19 cellular contexts compared by ENCODE assay signal in the genomic region with DNA sequence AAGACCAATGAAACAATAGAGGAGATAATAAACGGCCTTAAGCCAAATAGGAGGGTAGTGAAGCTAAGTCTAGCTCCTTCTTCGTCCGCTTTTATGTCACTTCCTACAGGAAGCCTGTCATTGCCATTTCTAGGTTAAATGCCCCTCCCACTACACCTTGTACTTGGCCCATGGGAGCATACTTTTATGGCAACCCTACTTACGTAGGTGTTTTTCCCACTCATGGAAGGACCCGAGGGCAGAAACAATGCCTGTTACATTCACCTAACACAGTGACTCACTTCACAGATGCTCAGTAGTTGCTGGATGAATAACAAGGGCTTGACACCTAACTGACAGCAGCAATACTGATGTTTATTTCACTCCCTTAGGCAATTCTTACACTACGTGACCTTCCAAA. TPM values are rescaled to one million over a fixed set of nuclear protein-coding genes. Genes with fewer than 3 reads are reported as not detected.
DNase-seq lines count a peak whose midpoint lies in the region; ATAC-seq lines count a peak whose summit lies in the region.
"Had no signal": no experiment of that assay in that cellular context is flagged by ENCODE, and none has a peak within 500 bp of the region (broad histone marks: within the 10 kb centered on the region; RNA-seq: fewer than 3 reads in every experiment).

No MANE protein-coding gene starts in this region.

- H3K9me3 Mint-ChIP-seq in T-cell = no peaks in the 10 kb centered on the region
- H3K9me3 Mint-ChIP-seq: central memory CD8-positive, alpha-beta T cell had no signal

- H3K9me3 ChIP-seq in T-helper 17 cell (ENCODE audit: control insufficient read depth, low read length, poor library complexity, severe bottlenecking) = no peaks in the 10 kb centered on the region

- no peaks in the 10 kb centered on the region for H3K4me1 Mint-ChIP-seq in T-cell
- H3K4me1 Mint-ChIP-seq in T-helper 17 cell = no peaks in the 10 kb centered on the region
- H3K4me1 Mint-ChIP-seq: central memory CD8-positive, alpha-beta T cell had no signal

- POLR2A ChIA-PET in T-cell (lab: Charles Lee) = no interaction called here

- CTCF ChIA-PET in T-cell (lab: Charles Lee) = interaction anchor here in 1 of 2 donors (0.6 kb wide), 1 partner anchor 112 kb away, joined by 3 read pairs; no protein-coding TSS in a partner anchor

- no peak overlapping the region for H3K27ac Mint-ChIP-seq in T-cell
- H3K27ac Mint-ChIP-seq in T-helper 17 cell = no peak overlapping the region
- H3K27ac Mint-ChIP-seq: activated CD8-positive, alpha-beta memory T cell treated with anti-CD3 and anti-CD28 coated beads, Interleukin-2, amount 10 ng/mL, durations not matched to agents 7 days and 5 days; progenitor cell of endocrine pancreas had no signal

- no peaks in the 10 kb centered on the region for H3K27me3 Mint-ChIP-seq in T-cell
- peaks cover 9% of the 10 kb centered on the region for H3K27me3 Mint-ChIP-seq in T-helper 17 cell
- H3K27me3 Mint-ChIP-seq: activated CD8-positive, alpha-beta memory T cell treated with anti-CD3 and anti-CD28 coated beads, Interleukin-2, amount 10 ng/mL, durations not matched to agents 7 days and 5 days; central memory CD8-positive, alpha-beta T cell; progenitor cell of endocrine pancreas had no signal

- H3K4me3 Mint-ChIP-seq in T-cell (no peak overlapping the region), T-helper 17 cell (no peak overlapping the region)
- H3K4me3 Mint-ChIP-seq: activated CD8-positive, alpha-beta memory T cell treated with anti-CD3 and anti-CD28 coated beads, Interleukin-2, amount 10 ng/mL, durations not matched to agents 7 days and 5 days; central memory CD8-positive, alpha-beta T cell had no signal

- ATAC-seq in HG02642 (IDR thresholded peaks at IDR 0.05; ENCODE audit: poor library complexity, unreplicated experiment) (no peak), T-cell (replicated peaks in 1 of 4) (no peak), T-helper 17 cell (no peak)
- ATAC-seq: activated CD8-positive, alpha-beta memory T cell treated with anti-CD3 and anti-CD28 coated beads, Interleukin-2, amount 10 ng/mL, durations not matched to agents 7 days and 5 days; HepG2 had no signal

- H3K36me3 Mint-ChIP-seq in T-cell = no peaks in the 10 kb centered on the region
- H3K36me3 Mint-ChIP-seq in T-helper 17 cell (ENCODE audit: low read depth) = no peaks in the 10 kb centered on the region
- H3K36me3 Mint-ChIP-seq: activated CD8-positive, alpha-beta memory T cell treated with anti-CD3 and anti-CD28 coated beads, Interleukin-2, amount 10 ng/mL, durations not matched to agents 7 days and 5 days had no signal

- DNase-seq in EH (ENCODE audit: low read depth) (peak; percentile 44), NCI-H460 (ENCODE audit: extremely low read depth, low read depth) (peak; percentile 63), dermis microvascular lymphatic vessel endothelial cell (ENCODE audit: low read depth in 2 of 2) (peak; percentile 78 to 90), kidney tubule cell (ENCODE audit: low spot score) (peak; percentile 43), hippocampal formation (lab: John Stamatoyannopoulos, UW) (no peak), T-cell (no peak), T-helper 17 cell (no peak)
- DNase-seq: activated CD8-positive, alpha-beta memory T cell treated with anti-CD3 and anti-CD28 coated beads, Interleukin-2, amount 10 ng/mL, durations not matched to agents 7 days and 5 days; activated naive CD4-positive, alpha-beta T cell treated with anti-CD3 and anti-CD28 coated beads, Interleukin-2, amount 50 U/mL, for 16 hours; DMS53; erythroblast; NCI-H1417; NCI-H526; SHP77; stimulated activated CD4-positive, alpha-beta T cell treated with anti-CD3 and anti-CD28 coated beads, Interleukin-2, amount 100 ng/mL, for 24 hours had no signal

RNA-seq across cellular contexts. Expression of gene ALKBH1, which starts 44.5 kb away (rescaled TPM):
- total RNA-seq in NCI-H460 (2014; rRNA removed; shearing (Covaris generic)) = 20.4 and 20.8 TPM in 2 replicates
- 7.9 and 13.1 TPM in 2 replicates for polyA plus RNA-seq in NCI-H460 (2014; cell fraction: nucleus; rRNA removed)
- total RNA-seq in dermis microvascular lymphatic vessel endothelial cell = 6.9 and 9.0 TPM in 2 replicates
- total RNA-seq in T-cell = 10 to 100 TPM in 4 of 5 donors, 1 to 10 TPM in 1; 9.1 to 20.2 (median 17.9) TPM
- total RNA-seq in T-helper 17 cell = 10 to 100 TPM in 1 of 2 donors, 1 to 10 TPM in 1; 8.8 to 10.6 TPM

RNA-seq across cellular contexts. Expression of gene SLIRP, which starts 44.6 kb away (rescaled TPM):
- total RNA-seq in NCI-H460 (2014; rRNA removed; shearing (Covaris generic)) = 670 and 671 TPM in 2 replicates
- 1,041 and 1,604 TPM in 2 replicates for polyA plus RNA-seq in NCI-H460 (2014; cell fraction: nucleus; rRNA removed)
- 80.4 and 161 TPM in 2 replicates for total RNA-seq in dermis microvascular lymphatic vessel endothelial cell
- total RNA-seq in T-cell = 10 to 100 TPM; 32.2 to 45.8 (median 40.3) TPM
- 10 to 100 TPM; 37.7 to 43.9 TPM for total RNA-seq in T-helper 17 cell

RNA-seq across cellular contexts. Expression of gene SPTLC2, which starts 46.9 kb away (rescaled TPM):
- total RNA-seq in NCI-H460 (2014; rRNA removed; shearing (Covaris generic)) = 9.6 and 11.6 TPM in 2 replicates
- 8.6 and 13.0 TPM in 2 replicates for polyA plus RNA-seq in NCI-H460 (2014; cell fraction: nucleus; rRNA removed)
- 60.2 and 68.7 TPM in 2 replicates for total RNA-seq in dermis microvascular lymphatic vessel endothelial cell
- 10 to 100 TPM; 20.8 to 33.7 (median 26.2) TPM for total RNA-seq in T-cell
- total RNA-seq in T-helper 17 cell = 10 to 100 TPM; 22.0 to 22.3 TPM

Comparison
In these comparisons a context has a peak if more than half of its experiments do, and no peak if none do; other contexts are left out.
1. DNase-seq: peak in EH (single experiment), NCI-H460 (single experiment), dermis microvascular lymphatic vessel endothelial cell (2 of 2) and kidney tubule cell (single experiment); none in hippocampal formation (0 of 2), T-cell (0 of 34) and T-helper 17 cell (0 of 3).